In genomic region chr10:112953075-112953501, GRCh38 we compare ENCODE assay signal across 8 cellular contexts. TPM values are rescaled to one million over a fixed set of nuclear protein-coding genes. Genes with fewer than 3 reads are reported as not detected.
DNase-seq lines count a peak whose midpoint lies in the region; ATAC-seq and TF ChIP-seq lines count a peak whose summit lies in the region.

No MANE protein-coding gene starts in this region.

- H2AK5ac ChIP-seq in trophoblast cell (ENCODE audit: low read length) = peak overlapping the region; percentile 86

- peak overlapping the region; percentile 64 for H3K18ac ChIP-seq in trophoblast cell (ENCODE audit: low read length)

- peaks cover 51% of the 10 kb centered on the region for H3K79me1 ChIP-seq in trophoblast cell (ENCODE audit: low read length)

- H3K4me3 ChIP-seq in trophoblast cell (ENCODE audit: low read depth, low read length) = peak overlapping the region; percentile 72

- intact Hi-C loops in activated B cell treated with CpG ODN at 0.5 μM for 24 hours (cut with micrococcal nuclease) = no loop called here
- intact Hi-C loops in left cardiac atrium (cut with DNase I) = loop anchor here (10.0 kb wide), 3 partner anchors 52 to 172 kb away; no protein-coding TSS in a partner anchor

- peak overlapping the region; percentile 96 for H3K27ac ChIP-seq in trophoblast cell (ENCODE audit: low read depth, low read length)

- CTCF ChIA-PET in activated B cell treated with CpG ODN at 0.5 μM for 24 hours (lab: Charles Lee) = no interaction called here

- ATAC-seq in activated B cell treated with CpG ODN at 0.5 μM for 24 hours (ENCODE audit: low read depth) (no peak), left cardiac atrium (no peak)

- no peaks in the 10 kb centered on the region for H3K9me3 Mint-ChIP-seq in activated B cell treated with CpG ODN at 0.5 μM for 24 hours

- no peaks in the 10 kb centered on the region for H3K9me3 ChIP-seq in trophoblast cell (ENCODE audit: insufficient read depth, low read depth, low read length)

- H3K4me1 ChIP-seq in trophoblast cell (ENCODE audit: control insufficient read depth in 1 of 2, insufficient read depth in 2 of 2, low read length in 2 of 2) = peaks cover 11 to 14% of the 10 kb centered on the region in 2 experiments

- peak overlapping the region; percentile 88 for H3K4ac ChIP-seq in trophoblast cell (ENCODE audit: low read depth, low read length)

- H3K23ac ChIP-seq in trophoblast cell (ENCODE audit: low read length) = no peak overlapping the region

- peak overlapping the region; percentile 97 for H2BK5ac ChIP-seq in trophoblast cell (ENCODE audit: low read depth, low read length, poor library complexity)

- no peaks in the 10 kb centered on the region for H3K36me3 Mint-ChIP-seq in activated B cell treated with CpG ODN at 0.5 μM for 24 hours (ENCODE audit: low read depth)

- H3K4me1 Mint-ChIP-seq in activated B cell treated with CpG ODN at 0.5 μM for 24 hours = peaks cover 25% of the 10 kb centered on the region

- H3K4me3 Mint-ChIP-seq in activated B cell treated with CpG ODN at 0.5 μM for 24 hours = peak overlapping the region; percentile 76

- peak overlapping the region; percentile 35 for H4K8ac ChIP-seq in trophoblast cell (ENCODE audit: low read depth, low read length)

- H3K79me2 ChIP-seq in trophoblast cell (ENCODE audit: control insufficient read depth, insufficient read depth, low read length, poor library complexity) = peaks cover 39% of the 10 kb centered on the region

- peak overlapping the region; percentile 94 for H4K91ac ChIP-seq in trophoblast cell (ENCODE audit: low read depth, low read length)

- DNase-seq in COLO668 (lab: John Stamatoyannopoulos, UW; ENCODE audit: unreplicated experiment) (peak; percentile 46), activated B cell treated with CpG ODN at 0.5 μM for 24 hours (no peak), left cardiac atrium (peak; percentile 48), trophoblast cell (peak in 1 of 2 donors; percentile 46), 8988T (no peak), hepatic stellate cell (ENCODE audit: low spot score) (no peak), OCI-M2 (lab: John Stamatoyannopoulos, UW; ENCODE audit: unreplicated experiment) (no peak)
- DNase-seq in stimulated activated CD4-positive, alpha-beta T cell treated with anti-CD3 and anti-CD28 coated beads, Interleukin-4, amount 100 ng/mL, for 4 hours = no peak

- peak overlapping the region; percentile 77 for H3K4me2 ChIP-seq in trophoblast cell (ENCODE audit: low read length)

- no peak for TF ChIP-seq CTCF in activated B cell treated with CpG ODN at 0.5 μM for 24 hours (IDR thresholded peaks at IDR 0.05)

- H3K9ac ChIP-seq in trophoblast cell (ENCODE audit: low read length) = peak overlapping the region; percentile 64

- H3K27ac Mint-ChIP-seq in activated B cell treated with CpG ODN at 0.5 μM for 24 hours = no peak overlapping the region

- H4K12ac ChIP-seq in trophoblast cell (ENCODE audit: low read depth, low read length) = peak overlapping the region; percentile 51

- no peaks in the 10 kb centered on the region for H3K27me3 ChIP-seq in trophoblast cell (ENCODE audit: insufficient read depth, low read length)

- H2BK12ac ChIP-seq in trophoblast cell (ENCODE audit: low read length) = peak overlapping the region; percentile 58

- POLR2A ChIA-PET in activated B cell treated with CpG ODN at 0.5 μM for 24 hours (lab: Charles Lee) = no interaction called here

- H3K14ac ChIP-seq in trophoblast cell (ENCODE audit: low read length) = peak overlapping the region; percentile 73

- peaks cover 64% of the 10 kb centered on the region for H3K27me3 Mint-ChIP-seq in activated B cell treated with CpG ODN at 0.5 μM for 24 hours

- no CpG with 5 or more reads among the region's 19 CpGs for WGBS in trophoblast cell (ENCODE audit: extremely low coverage, insufficient coverage, insufficient read length)

- H2AFZ ChIP-seq in trophoblast cell (ENCODE audit: insufficient read depth, low read length, poor library complexity) = no peak overlapping the region

- no peaks in the 10 kb centered on the region for H3K36me3 ChIP-seq in trophoblast cell (ENCODE audit: control insufficient read depth in 1 of 2, insufficient read depth in 2 of 2, low read length in 2 of 2)

- peak overlapping the region; percentile 38 for H2BK120ac ChIP-seq in trophoblast cell (ENCODE audit: insufficient read depth, low read length, poor library complexity)

RNA-seq across cellular contexts. Expression of gene TCF7L2, which starts 3.0 kb away (rescaled TPM):
- total RNA-seq in activated B cell treated with CpG ODN at 0.5 μM for 24 hours (0.71 and 2.2 TPM in 2 replicates), left cardiac atrium (10 to 100 TPM; 15.7 to 16.3 TPM)
- 83.7 and 89.6 TPM in 2 replicates for polyA plus RNA-seq in trophoblast cell (2013)

Comparison
In these comparisons a context has a peak if more than half of its experiments do, and no peak if none do; other contexts are left out.
1. DNase-seq: peak in COLO668 (single experiment) and left cardiac atrium (single experiment); none in activated B cell treated with CpG ODN at 0.5 μM for 24 hours (single experiment), stimulated activated CD4-positive, alpha-beta T cell treated with anti-CD3 and anti-CD28 coated beads, Interleukin-4, amount 100 ng/mL, for 4 hours (0 of 2), 8988T (single experiment), hepatic stellate cell (single experiment) and OCI-M2 (single experiment).